12 cellular contexts compared by ENCODE assay signal in genomic region chr20:25054133-25054820, GRCh38. TPM values are rescaled to one million over a fixed set of nuclear protein-coding genes. Genes with fewer than 3 reads are reported as not detected.
DNase-seq lines count a peak whose midpoint lies in the region; ATAC-seq and TF ChIP-seq lines count a peak whose summit lies in the region.
"Had no signal": no experiment of that assay in that cellular context is flagged by ENCODE, and none has a peak within 500 bp of the region (broad histone marks: within the 10 kb centered on the region; RNA-seq: fewer than 3 reads in every experiment).

No MANE protein-coding gene starts in this region.

- H3K27me3 ChIP-seq in CD4-positive, CD25-positive, alpha-beta regulatory T cell (ENCODE audit: control insufficient read depth, insufficient read depth, low read length) = no peaks in the 10 kb centered on the region
- H3K27me3 ChIP-seq in right atrium auricular region (no peaks in the 10 kb centered on the region), psoas muscle (ENCODE audit: insufficient read depth in 3 of 3, low read length in 2 of 3) (no peaks in the 10 kb centered on the region)

- intact Hi-C loops in psoas muscle (cut with DNase I) = loop anchor here in 1 of 2 donors (2.0 kb wide), 1 partner anchor 17 kb away; no protein-coding TSS in a partner anchor

- peak overlapping the region in 2 of 3 donors; percentile 67 to 87 for H3K27ac Mint-ChIP-seq in CD4-positive, CD25-positive, alpha-beta regulatory T cell
- H3K27ac Mint-ChIP-seq in activated naive CD4-positive, alpha-beta T cell treated with anti-CD3 and anti-CD28 coated beads, Interleukin-2, amount 10 ng/mL, durations not matched to agents 7 days and 5 days = no peak overlapping the region
- H3K27ac Mint-ChIP-seq: activated T-helper 1 cell treated with anti-CD3 and anti-CD28 coated beads, Interleukin-12 subunit alpha, Interleukin-12 subunit beta, Interleukin-2, Interleukin-4 antibody, amounts not matched to agents 30 ng/mL and 10 ng/mL and 1 ng/mL, durations not matched to agents 14 hours and 24 hours and 36 hours; T-helper 1 cell treated with Interleukin-12 subunit alpha and Interleukin-12 subunit beta and Interleukin-4 antibody, amounts not matched to agents 30 μg/mL and 1 μg/mL, for 36 hours had no signal

- ATAC-seq in CD4-positive, CD25-positive, alpha-beta regulatory T cell (ENCODE audit: low read depth in 2 of 2) = no peak
- ATAC-seq in psoas muscle = no peak
- ATAC-seq in GM21528 (IDR thresholded peaks at IDR 0.05; ENCODE audit: low FRiP score, unreplicated experiment) = no peak

- H3K9me3 ChIP-seq in CD4-positive, CD25-positive, alpha-beta regulatory T cell (ENCODE audit: control insufficient read depth in 2 of 2, low read length in 2 of 2) = no peaks in the 10 kb centered on the region
- no peaks in the 10 kb centered on the region for H3K9me3 ChIP-seq in right atrium auricular region
- H3K9me3 ChIP-seq in psoas muscle = no peaks in the 10 kb centered on the region

- H3K4me3 Mint-ChIP-seq in CD4-positive, CD25-positive, alpha-beta regulatory T cell = peak overlapping the region in 3 of 4 donors; percentile 36 to 95 (median 93)
- no peak overlapping the region for H3K4me3 Mint-ChIP-seq in activated naive CD4-positive, alpha-beta T cell treated with anti-CD3 and anti-CD28 coated beads, Interleukin-2, amount 10 ng/mL, durations not matched to agents 7 days and 5 days
- H3K4me3 Mint-ChIP-seq: activated T-helper 1 cell treated with anti-CD3 and anti-CD28 coated beads, Interleukin-12 subunit alpha, Interleukin-12 subunit beta, Interleukin-2, Interleukin-4 antibody, amounts not matched to agents 30 ng/mL and 10 ng/mL and 1 ng/mL, durations not matched to agents 14 hours and 24 hours and 36 hours; T-helper 1 cell treated with Interleukin-12 subunit alpha and Interleukin-12 subunit beta and Interleukin-4 antibody, amounts not matched to agents 30 μg/mL and 1 μg/mL, for 36 hours had no signal

- H3K4me3 ChIP-seq in CD4-positive, CD25-positive, alpha-beta regulatory T cell (ENCODE audit: low read depth, low read length) = no peak overlapping the region
- H3K4me3 ChIP-seq in right atrium auricular region (no peak overlapping the region), psoas muscle (peak overlapping the region; percentile 21)

- peaks cover 9% of the 10 kb centered on the region for H3K36me3 Mint-ChIP-seq in CD4-positive, CD25-positive, alpha-beta regulatory T cell
- peaks cover 29% of the 10 kb centered on the region for H3K36me3 Mint-ChIP-seq in activated naive CD4-positive, alpha-beta T cell treated with anti-CD3 and anti-CD28 coated beads, Interleukin-2, amount 10 ng/mL, durations not matched to agents 7 days and 5 days

- 56 to 62% (median 60%) methylated on average over 3 of the region's 3 CpGs for WGBS in psoas muscle, 3 donors

- in situ Hi-C loops in GM13976 (cut with MboI; ENCODE audit: low sequenced_read_pairs, unreplicated experiment) = loop anchor here (25.0 kb wide), 1 partner anchor 358 kb away; the partner anchor contains the start of gene GINS1

- H3K9me3 Mint-ChIP-seq in CD4-positive, CD25-positive, alpha-beta regulatory T cell = peaks cover 0 to 2% (median 0%) of the 10 kb centered on the region in 7 donors
- no peaks in the 10 kb centered on the region for H3K9me3 Mint-ChIP-seq in activated naive CD4-positive, alpha-beta T cell treated with anti-CD3 and anti-CD28 coated beads, Interleukin-2, amount 10 ng/mL, durations not matched to agents 7 days and 5 days
- H3K9me3 Mint-ChIP-seq: activated T-helper 1 cell treated with anti-CD3 and anti-CD28 coated beads, Interleukin-12 subunit alpha, Interleukin-12 subunit beta, Interleukin-2, Interleukin-4 antibody, amounts not matched to agents 30 ng/mL and 10 ng/mL and 1 ng/mL, durations not matched to agents 14 hours and 24 hours and 36 hours; T-helper 1 cell treated with Interleukin-12 subunit alpha and Interleukin-12 subunit beta and Interleukin-4 antibody, amounts not matched to agents 30 μg/mL and 1 μg/mL, for 36 hours had no signal

- peaks cover 46% of the 10 kb centered on the region for H3K4me1 ChIP-seq in CD4-positive, CD25-positive, alpha-beta regulatory T cell (ENCODE audit: control insufficient read depth, insufficient read depth, low read length, poor library complexity, severe bottlenecking)
- H3K4me1 ChIP-seq in right atrium auricular region = peaks cover 0 to 90% of the 10 kb centered on the region in 2 donors
- peaks cover 78% of the 10 kb centered on the region for H3K4me1 ChIP-seq in psoas muscle

- DNase-seq in CD4-positive, CD25-positive, alpha-beta regulatory T cell = no peak
- DNase-seq in NAMALWA (ENCODE audit: low spot score) (peak; percentile 30), right atrium auricular region (ENCODE audit: low spot score) (no peak), psoas muscle (no peak), GM13976 (ENCODE audit: low spot score) (no peak)
- DNase-seq in activated T-cell treated with anti-CD3 and anti-CD28 coated beads, Interleukin-2, amount 50 U/mL, for 1 hour = no peak
- no peak for DNase-seq in activated naive CD4-positive, alpha-beta T cell treated with anti-CD3 and anti-CD28 coated beads, Interleukin-2, amount 10 ng/mL, durations not matched to agents 7 days and 5 days
- DNase-seq: NCI-H1092 had no signal

- H3K27ac ChIP-seq in CD4-positive, CD25-positive, alpha-beta regulatory T cell (ENCODE audit: insufficient read depth, low read length, poor library complexity, severe bottlenecking) = peak overlapping the region; percentile 16
- H3K27ac ChIP-seq in right atrium auricular region (peak overlapping the region; percentile 96 to 98), psoas muscle (peak overlapping the region; percentile 83)

- CTCF ChIA-PET in activated naive CD4-positive, alpha-beta T cell treated with anti-CD3 and anti-CD28 coated beads, Interleukin-2, amount 10 ng/mL, durations not matched to agents 7 days and 5 days (lab: Charles Lee) = interaction anchor here (12.3 kb wide), 1 partner anchor 58 kb away, joined by 184 read pairs; no protein-coding TSS in a partner anchor

- H3K27me3 Mint-ChIP-seq in CD4-positive, CD25-positive, alpha-beta regulatory T cell = peaks cover 2% of the 10 kb centered on the region
- H3K27me3 Mint-ChIP-seq in activated naive CD4-positive, alpha-beta T cell treated with anti-CD3 and anti-CD28 coated beads, Interleukin-2, amount 10 ng/mL, durations not matched to agents 7 days and 5 days = peaks cover 5% of the 10 kb centered on the region

- TF ChIP-seq CTCF in right atrium auricular region (IDR thresholded peaks at IDR 0.05) (no peak), psoas muscle (IDR thresholded peaks at IDR 0.05) (no peak), GM13976 (IDR thresholded peaks at IDR 0.05; ENCODE audit: borderline replicate concordance, control extremely low read depth, extremely low read depth, insufficient read depth, missing control alignments) (no peak)

- peaks cover 20 to 81% (median 58%) of the 10 kb centered on the region in 4 donors for H3K4me1 Mint-ChIP-seq in CD4-positive, CD25-positive, alpha-beta regulatory T cell
- peaks cover 52% of the 10 kb centered on the region for H3K4me1 Mint-ChIP-seq in activated naive CD4-positive, alpha-beta T cell treated with anti-CD3 and anti-CD28 coated beads, Interleukin-2, amount 10 ng/mL, durations not matched to agents 7 days and 5 days

- H3K36me3 ChIP-seq in CD4-positive, CD25-positive, alpha-beta regulatory T cell (ENCODE audit: control insufficient read depth, insufficient read depth, low read length) = peaks cover 11% of the 10 kb centered on the region
- no peaks in the 10 kb centered on the region for H3K36me3 ChIP-seq in right atrium auricular region
- H3K36me3 ChIP-seq in psoas muscle (ENCODE audit: insufficient read depth in 1 of 2, low read depth in 1 of 2) = no peaks in the 10 kb centered on the region

RNA-seq across cellular contexts. Expression of gene ACSS1, which starts 3.7 kb away (rescaled TPM):
- total RNA-seq in CD4-positive, CD25-positive, alpha-beta regulatory T cell = 38.7 TPM
- polyA plus RNA-seq in CD4-positive, CD25-positive, alpha-beta regulatory T cell = 10 to 100 TPM; 39.8 to 47.3 (median 40.9) TPM
- total RNA-seq in right atrium auricular region (10 to 100 TPM; 25.6 to 26.4 TPM), psoas muscle (10 to 100 TPM; 16.8 to 53.3 (median 39.0) TPM)
- polyA plus RNA-seq in psoas muscle = 10 to 100 TPM in 2 of 3 donors, 1 to 10 TPM in 1; 8.8 to 15.1 (median 12.2) TPM

RNA-seq across cellular contexts. Expression of gene VSX1, which starts 27.7 kb away (rescaled TPM):
- not detected for total RNA-seq in CD4-positive, CD25-positive, alpha-beta regulatory T cell
- polyA plus RNA-seq in CD4-positive, CD25-positive, alpha-beta regulatory T cell = not detected
- not detected for total RNA-seq in right atrium auricular region
- under 1 TPM in 3 of 4 donors, not detected in 1; 0.41 to 0.52 (median 0.48) TPM for total RNA-seq in psoas muscle
- polyA plus RNA-seq in psoas muscle = under 1 TPM; 0.04 to 0.07 (median 0.05) TPM
- total RNA-seq: activated T-helper 1 cell treated with anti-CD3 and anti-CD28 coated beads, Interleukin-12 subunit alpha, Interleukin-12 subunit beta, Interleukin-2, Interleukin-4 antibody, amounts not matched to agents 30 ng/mL and 10 ng/mL and 1 ng/mL, durations not matched to agents 14 hours and 24 hours and 36 hours had no signal
- polyA plus RNA-seq: BJ had no signal

Comparison
In these comparisons a context has a peak if more than half of its experiments do, and no peak if none do; other contexts are left out.
1. H3K27ac ChIP-seq: peak in every context shown above with its lines; median percentile 97 in right atrium auricular region; 83 in psoas muscle; 16 in CD4-positive, CD25-positive, alpha-beta regulatory T cell.